ENCODE assay signal across 21 cellular contexts in genomic region chr9:130116346-130116745, GRCh38.
"Had no signal": no experiment of that assay in that cellular context is flagged by ENCODE, and none has a peak within 500 bp of the region (broad histone marks: within the 10 kb centered on the region; RNA-seq: fewer than 3 reads in every experiment).

No MANE protein-coding gene starts in this region.

- ATAC-seq: activated T-cell treated with anti-CD3 and anti-CD28 coated beads, Interleukin-2, amount 50 U/mL, for 4 hours; esophagus mucosa; gastrocnemius medialis; heart left ventricle; left ventricle myocardium superior; sciatic nerve had no signal

- H3K9me3 ChIP-seq: gastrocnemius medialis, heart left ventricle, thoracic aorta, upper lobe of left lung had no signal

- H3K4me1 ChIP-seq: upper lobe of left lung had no signal

- H3K27me3 ChIP-seq: brain microvascular endothelial cell, gastrocnemius medialis, heart left ventricle, upper lobe of left lung had no signal

- H3K4me3 ChIP-seq: gastrocnemius medialis, heart left ventricle, smooth muscle cell, thoracic aorta, upper lobe of left lung had no signal

- DNase-seq: activated CD4-positive, alpha-beta T cell treated with anti-CD3 and anti-CD28 coated beads, Interleukin-2, amount 50 U/mL, for 4 hours; activated CD8-positive, alpha-beta memory T cell treated with anti-CD3 and anti-CD28 coated beads for 24 hours; activated CD8-positive, alpha-beta memory T cell treated with anti-CD3 and anti-CD28 coated beads, Interleukin-2, amount 50 U/mL, for 4 hours; activated naive CD4-positive, alpha-beta T cell treated with anti-CD3 and anti-CD28 coated beads for 36 hours; activated T-cell treated with anti-CD3 and anti-CD28 coated beads, Interleukin-2, amount 50 U/mL, for 4 hours; brain microvascular endothelial cell; central memory CD4-positive, alpha-beta T cell; dermis blood vessel endothelial cell; effector memory CD4-positive, alpha-beta T cell; gastrocnemius medialis; heart left ventricle; left ventricle myocardium superior; occipital lobe; stimulated activated CD4-positive, alpha-beta T cell treated with anti-CD3 and anti-CD28 coated beads, Interleukin-2, amount 100 ng/mL, for 48 hours; stimulated activated naive CD4-positive, alpha-beta T cell; T-helper 1 cell; upper lobe of left lung had no signal

- H3K27ac ChIP-seq: brain microvascular endothelial cell, gastrocnemius medialis, thoracic aorta, upper lobe of left lung had no signal
